In the genomic region with DNA sequence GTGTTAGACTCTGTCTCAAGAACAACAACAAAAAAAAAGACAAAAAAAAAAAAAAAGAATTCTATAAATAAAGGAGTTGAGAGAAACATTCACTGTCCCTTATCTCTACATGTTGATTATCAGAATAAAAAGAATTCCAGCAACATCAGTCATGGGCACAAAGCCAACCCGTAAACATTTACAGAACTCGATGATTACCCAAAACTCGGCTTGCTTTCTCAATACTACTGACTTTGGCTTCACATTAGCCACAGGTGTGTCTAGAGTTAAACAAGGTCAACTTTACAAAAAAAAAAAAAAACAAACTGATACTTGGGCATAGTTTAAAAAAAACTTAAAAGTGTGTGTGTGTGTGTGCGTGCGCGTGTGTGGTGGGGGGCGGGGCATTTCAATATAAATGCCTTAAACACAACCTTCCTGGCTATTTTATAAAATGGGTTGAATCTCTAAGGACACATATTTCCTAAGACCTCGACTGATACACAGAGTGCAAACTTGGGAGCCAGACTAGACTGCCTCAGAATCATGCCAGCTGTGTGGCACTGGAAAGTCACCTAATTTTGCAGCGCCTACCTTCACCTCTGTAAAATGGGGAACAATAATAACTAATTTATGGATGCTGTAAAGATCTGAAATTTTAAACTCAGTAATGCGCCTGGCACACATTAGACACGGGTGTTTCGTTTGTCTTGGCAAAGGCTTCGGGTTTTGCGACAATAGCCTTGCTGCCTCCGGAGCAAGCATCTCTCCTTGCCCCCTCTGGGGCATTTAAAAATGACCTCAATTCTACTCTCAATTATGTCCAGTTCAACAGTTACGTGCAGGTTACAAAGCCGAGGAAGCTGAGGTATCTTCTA, we compare ENCODE assay signal across 1 cellular context.
TF ChIP-seq lines count a peak whose summit lies in the region.

No MANE protein-coding gene starts in this region.

TF ChIP-seq in H1, 55 proteins besides CTCF, POLR2A, EP300 and RAD21:
- TF ChIP-seq KDM4A (IDR thresholded peaks at IDR 0.05; ENCODE audit: low read depth, low read length, severe bottlenecking) (no peak), KDM1A (IDR thresholded peaks at IDR 0.05; ENCODE audit: borderline replicate concordance, low read length) (no peak), GTF2F1 (IDR thresholded peaks at IDR 0.05; ENCODE audit: borderline replicate concordance, low read depth, low read length) (no peak), CTBP2 (IDR thresholded peaks at IDR 0.05; ENCODE audit: borderline replicate concordance, insufficient read depth, insufficient read length, low read length) (no peak), SIX5 (IDR thresholded peaks at IDR 0.05; ENCODE audit: low read depth, low read length) (no peak), CHD2 (IDR thresholded peaks at IDR 0.05; ENCODE audit: low read length) (no peak), RFX5 (IDR thresholded peaks at IDR 0.05; ENCODE audit: borderline replicate concordance, low read depth, low read length) (no peak), PHF8 (conservative IDR thresholded peaks at IDR 0.05; ENCODE audit: low read depth, low read length) (no peak), HDAC6 (IDR thresholded peaks at IDR 0.05; ENCODE audit: low read depth, low read length) (no peak), BRCA1 (IDR thresholded peaks at IDR 0.05; ENCODE audit: low read depth, low read length) (no peak), ATF3 (IDR thresholded peaks at IDR 0.05; ENCODE audit: insufficient read depth, low read depth, low read length) (no peak), TCF12 (IDR thresholded peaks at IDR 0.05; ENCODE audit: low read depth, low read length) (no peak), SRF (IDR thresholded peaks at IDR 0.05; ENCODE audit: low read depth, low read length) (no peak), SIRT6 (IDR thresholded peaks at IDR 0.05; ENCODE audit: low read length) (no peak)
- TF ChIP-seq, protein P1, sequence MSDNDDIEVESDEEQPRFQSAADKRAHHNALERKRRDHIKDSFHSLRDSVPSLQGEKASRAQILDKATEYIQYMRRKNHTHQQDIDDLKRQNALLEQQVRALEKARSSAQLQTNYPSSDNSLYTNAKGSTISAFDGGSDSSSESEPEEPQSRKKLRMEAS (IDR thresholded peaks at IDR 0.05) = no peak
TF ChIP-seq in H1: peak in this region for 0.
